ENCODE assay signal across 1 cellular context in genomic region chr1:169484683-169485426, GRCh38.
TF ChIP-seq lines count a peak whose summit lies in the region.

No MANE protein-coding gene starts in this region.

TF ChIP-seq in HepG2, 621 proteins besides CTCF, POLR2A, EP300 and RAD21 (continued from another document and continues in another):
- no peak for TF ChIP-seq HES4 (CRISPR knock-in tag; IDR thresholded peaks at IDR 0.05; ENCODE audit: borderline replicate concordance)
- no peak for TF ChIP-seq THYN1 (CRISPR knock-in tag; IDR thresholded peaks at IDR 0.05; ENCODE audit: borderline replicate concordance, low read depth)
- no peak for TF ChIP-seq ZNF331 (CRISPR knock-in tag; IDR thresholded peaks at IDR 0.05)
- TF ChIP-seq ZNF597 (CRISPR knock-in tag; IDR thresholded peaks at IDR 0.05) = no peak
- TF ChIP-seq DDIT3 (CRISPR knock-in tag; IDR thresholded peaks at IDR 0.05) = no peak
- TF ChIP-seq TIGD3 (CRISPR knock-in tag; IDR thresholded peaks at IDR 0.05; ENCODE audit: borderline replicate concordance) = no peak
- TF ChIP-seq ZNF484 (CRISPR knock-in tag; IDR thresholded peaks at IDR 0.05; ENCODE audit: borderline replicate concordance, low read depth) = no peak
- TF ChIP-seq RAD51 (IDR thresholded peaks at IDR 0.05; ENCODE audit: borderline replicate concordance) = no peak
- no peak for TF ChIP-seq RFX1 (IDR thresholded peaks at IDR 0.05)
- no peak for TF ChIP-seq ATRX (CRISPR knock-in tag; IDR thresholded peaks at IDR 0.05; ENCODE audit: borderline replicate concordance)
- TF ChIP-seq KLF6 (CRISPR knock-in tag; IDR thresholded peaks at IDR 0.05) = no peak; the same call in 1 of the 2 replicates
- TF ChIP-seq ZUFSP (CRISPR knock-in tag; IDR thresholded peaks at IDR 0.05; ENCODE audit: borderline replicate concordance) = no peak
- peak; percentile 65; the same call in 1 of the 2 replicates for TF ChIP-seq CREM (IDR thresholded peaks at IDR 0.05)
- no peak for TF ChIP-seq CREM (CRISPR knock-in tag; IDR thresholded peaks at IDR 0.05)
- no peak for TF ChIP-seq ZFP1 (CRISPR knock-in tag; IDR thresholded peaks at IDR 0.05)
- TF ChIP-seq NCOR1 (IDR thresholded peaks at IDR 0.05; ENCODE audit: borderline replicate concordance, low read length) = no peak
- TF ChIP-seq LRRFIP1 (CRISPR knock-in tag; conservative IDR thresholded peaks at IDR 0.05) = no peak
- TF ChIP-seq ZBTB43 (CRISPR knock-in tag; conservative IDR thresholded peaks at IDR 0.05) = peak; percentile 54; the same call in 1 of the 2 replicates
- TF ChIP-seq TRAFD1 (CRISPR knock-in tag; IDR thresholded peaks at IDR 0.05; ENCODE audit: borderline replicate concordance) = no peak
- no peak for TF ChIP-seq ZNF598 (CRISPR knock-in tag; IDR thresholded peaks at IDR 0.05; ENCODE audit: borderline replicate concordance)
- TF ChIP-seq TBX2 (CRISPR knock-in tag; IDR thresholded peaks at IDR 0.05; ENCODE audit: borderline replicate concordance) = 0 out of 2 replicates have a peak, but pooled peaks have one; percentile 26
- no peak for TF ChIP-seq ZNF33B (CRISPR knock-in tag; IDR thresholded peaks at IDR 0.05)
- TF ChIP-seq ZNF33A (CRISPR knock-in tag; IDR thresholded peaks at IDR 0.05; ENCODE audit: borderline replicate concordance) = no peak
- peak; percentile 65; the same call in 1 of the 2 replicates for TF ChIP-seq DPF2 (CRISPR knock-in tag; IDR thresholded peaks at IDR 0.05; ENCODE audit: borderline replicate concordance, low read depth)
- no peak for TF ChIP-seq SNAPC5 (CRISPR knock-in tag; IDR thresholded peaks at IDR 0.05; ENCODE audit: borderline replicate concordance)
- no peak for TF ChIP-seq ZBTB34 (CRISPR knock-in tag; IDR thresholded peaks at IDR 0.05)
- no peak for TF ChIP-seq ZMAT3 (CRISPR knock-in tag; conservative IDR thresholded peaks at IDR 0.05)
- TF ChIP-seq SMAD1 (CRISPR knock-in tag; IDR thresholded peaks at IDR 0.05; ENCODE audit: borderline replicate concordance, low read depth) = no peak
- no peak for TF ChIP-seq ZNF546 (CRISPR knock-in tag; conservative IDR thresholded peaks at IDR 0.05)
- TF ChIP-seq ZFY (CRISPR knock-in tag; IDR thresholded peaks at IDR 0.05) = peak; percentile 45
- TF ChIP-seq CBX2 (IDR thresholded peaks at IDR 0.05; ENCODE audit: low read depth, low read length) = no peak
- TF ChIP-seq CBX2 (CRISPR knock-in tag; IDR thresholded peaks at IDR 0.05; ENCODE audit: low read depth) = no peak
- peak; percentile 87 for TF ChIP-seq DMAP1 (CRISPR knock-in tag; IDR thresholded peaks at IDR 0.05)
- TF ChIP-seq ZNF431 (CRISPR knock-in tag; IDR thresholded peaks at IDR 0.05; ENCODE audit: borderline replicate concordance, low read depth) = no peak; the same call in 1 of the 2 replicates
- TF ChIP-seq MED8 (CRISPR knock-in tag; IDR thresholded peaks at IDR 0.05; ENCODE audit: insufficient replicate concordance) = peak; percentile 50
- TF ChIP-seq JUN (CRISPR knock-in tag; IDR thresholded peaks at IDR 0.05) = no peak
- no peak for TF ChIP-seq ZNF737 (CRISPR knock-in tag; IDR thresholded peaks at IDR 0.05; ENCODE audit: borderline replicate concordance)
- no peak for TF ChIP-seq ZBED4 (CRISPR knock-in tag; IDR thresholded peaks at IDR 0.05; ENCODE audit: borderline replicate concordance)
- no peak for TF ChIP-seq ZNF142 (CRISPR knock-in tag; IDR thresholded peaks at IDR 0.05)
